15 cellular contexts compared by ENCODE assay signal in the genomic region with DNA sequence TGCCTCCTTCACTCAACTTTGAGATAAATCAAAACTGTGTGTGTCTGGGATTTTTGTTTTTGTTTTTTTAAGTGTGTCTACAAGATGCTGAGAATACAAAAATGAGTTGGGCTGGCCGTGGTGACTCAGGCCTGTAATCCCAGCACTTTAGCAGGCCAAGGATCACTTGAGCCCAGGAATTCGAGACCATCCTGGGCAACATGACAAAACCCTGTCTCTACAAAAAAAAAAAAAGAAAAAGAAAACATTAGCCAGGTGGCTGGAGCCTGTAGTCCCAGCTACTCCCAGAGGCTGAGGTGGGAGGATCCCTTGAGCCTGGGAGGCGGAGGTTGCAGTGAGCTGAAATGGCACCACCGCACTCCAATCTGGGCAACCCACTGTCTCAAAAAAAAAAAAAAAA. TPM values are rescaled to one million over a fixed set of nuclear protein-coding genes. Genes with fewer than 3 reads are reported as not detected.
DNase-seq lines count a peak whose midpoint lies in the region; ATAC-seq and TF ChIP-seq lines count a peak whose summit lies in the region.
"Had no signal": no experiment of that assay in that cellular context is flagged by ENCODE, and none has a peak within 500 bp of the region (broad histone marks: within the 10 kb centered on the region; RNA-seq: fewer than 3 reads in every experiment).

No MANE protein-coding gene starts in this region.

- intact Hi-C loops in left ventricle myocardium superior (cut with micrococcal nuclease), result loop anchor here (10.0 kb wide), 1 partner anchor 216 kb away; no protein-coding TSS in a partner anchor

- peak overlapping the region; percentile 51 for H3K27ac Mint-ChIP-seq in mesothelial cell of epicardium
- H3K27ac Mint-ChIP-seq: IgD-negative memory B cell had no signal

- H3K27ac ChIP-seq in brain microvascular endothelial cell, result no peak overlapping the region
- H3K27ac ChIP-seq: SK-N-MC had no signal

- no peaks in the 10 kb centered on the region for H3K27me3 ChIP-seq in brain microvascular endothelial cell (replicated peaks)

- ATAC-seq in left ventricle myocardium superior (no peak), GM18502 (IDR thresholded peaks at IDR 0.05; ENCODE audit: poor library complexity, unreplicated experiment) (no peak)

- no peak for TF ChIP-seq CTCF in brain microvascular endothelial cell (IDR thresholded peaks at IDR 0.05; ENCODE audit: low read depth, low read length, missing control alignments)
- no peak for TF ChIP-seq CTCF in mesothelial cell of epicardium (IDR thresholded peaks at IDR 0.05; ENCODE audit: unreplicated experiment)

- H3K4me3 ChIP-seq in brain microvascular endothelial cell (ENCODE audit: low read depth, low read length), result no peak overlapping the region
- H3K4me3 ChIP-seq: SK-N-MC had no signal

- no peaks in the 10 kb centered on the region for H3K36me3 Mint-ChIP-seq in mesothelial cell of epicardium
- H3K36me3 Mint-ChIP-seq: IgD-negative memory B cell had no signal

- H3K36me3 ChIP-seq in brain microvascular endothelial cell (replicated peaks), result no peaks in the 10 kb centered on the region

- no peaks in the 10 kb centered on the region for H3K9me3 Mint-ChIP-seq in mesothelial cell of epicardium
- H3K9me3 Mint-ChIP-seq: activated naive CD4-positive, alpha-beta T cell treated with anti-CD3 and anti-CD28 coated beads, Interleukin-2, amount 10 ng/mL, durations not matched to agents 7 days and 5 days; IgD-negative memory B cell; neural crest cell had no signal

- no peaks in the 10 kb centered on the region for H3K27me3 Mint-ChIP-seq in mesothelial cell of epicardium (ENCODE audit: low read depth)
- H3K27me3 Mint-ChIP-seq: IgD-negative memory B cell had no signal

- in situ Hi-C loops in Caki2 (cut with HindIII; ENCODE audit: low pct_unique_long_range_greater_than_20kb, low sequenced_read_pairs), result no loop called here
- in situ Hi-C loops in brain microvascular endothelial cell (cut with HindIII; ENCODE audit: low pct_ligation_motif_present, low sequenced_read_pairs), result no loop called here

- DNase-seq in Caki2 (ENCODE audit: low read depth), result peak; percentile 96
- DNase-seq in NCI-H2029 (lab: John Stamatoyannopoulos, UW), result peak; percentile 65
- DNase-seq in brain microvascular endothelial cell, result peak; percentile 44
- no peak for DNase-seq in mesothelial cell of epicardium (ENCODE audit: low spot score in 2 of 2, unreplicated experiment in 2 of 2)
- DNase-seq in left ventricle myocardium superior, result no peak
- no peak for DNase-seq in NCI-H2227 treated with DMSO at 0.1 percent for 48 hours (lab: John Stamatoyannopoulos, UW)
- DNase-seq in activated CD4-positive, CD25-positive, alpha-beta regulatory T cell (lab: John Stamatoyannopoulos, UW), result no peak
- DNase-seq: activated naive CD4-positive, alpha-beta T cell treated with anti-CD3 and anti-CD28 coated beads, Interleukin-2, amount 10 ng/mL, durations not matched to agents 7 days and 5 days; Calu3; effector CD4-positive, alpha-beta T cell; NCI-H2107 had no signal

- no peak overlapping the region for H3K4me3 Mint-ChIP-seq in mesothelial cell of epicardium
- H3K4me3 Mint-ChIP-seq: activated naive CD4-positive, alpha-beta T cell treated with anti-CD3 and anti-CD28 coated beads, Interleukin-2, amount 10 ng/mL, durations not matched to agents 7 days and 5 days; neural crest cell had no signal

- H3K4me1 Mint-ChIP-seq in mesothelial cell of epicardium, result peaks cover 19% of the 10 kb centered on the region

RNA-seq across cellular contexts. Expression of a gene that starts 21.0 kb away (rescaled TPM):
- total RNA-seq in Caki2 (2014; rRNA removed; shearing (Covaris generic); ENCODE audit: low replicate concordance), result 655 and 719 TPM in 2 replicates
- total RNA-seq in mesothelial cell of epicardium (672 to 696 TPM (median 682 TPM) in 3 replicates), left ventricle myocardium superior (289 TPM)

RNA-seq across cellular contexts. Expression of a gene that starts 21.5 kb away (rescaled TPM):
- total RNA-seq in Caki2 (2014; rRNA removed; shearing (Covaris generic); ENCODE audit: low replicate concordance), result 4.7 and 12.4 TPM in 2 replicates
- total RNA-seq in mesothelial cell of epicardium (8.8 to 9.8 TPM (median 9.2 TPM) in 3 replicates), left ventricle myocardium superior (6.9 TPM)

RNA-seq across cellular contexts. Expression of a gene that starts 37.8 kb away (rescaled TPM):
- 0.67 and 4.8 TPM in 2 replicates for total RNA-seq in Caki2 (2014; rRNA removed; shearing (Covaris generic); ENCODE audit: low replicate concordance)
- total RNA-seq in mesothelial cell of epicardium (11.6 to 13.7 TPM (median 13.2 TPM) in 3 replicates), left ventricle myocardium superior (4.5 TPM)

Comparison
In these comparisons a context has a peak if more than half of its experiments do, and no peak if none do; other contexts are left out.
1. DNase-seq: peak in Caki2 (single experiment), NCI-H2029 (single experiment) and brain microvascular endothelial cell (single experiment); none in mesothelial cell of epicardium (0 of 2), left ventricle myocardium superior (single experiment), NCI-H2227 treated with DMSO at 0.1 percent for 48 hours (single experiment) and activated CD4-positive, CD25-positive, alpha-beta regulatory T cell (0 of 4).